9 cellular contexts compared by ENCODE assay signal in the genomic region with DNA sequence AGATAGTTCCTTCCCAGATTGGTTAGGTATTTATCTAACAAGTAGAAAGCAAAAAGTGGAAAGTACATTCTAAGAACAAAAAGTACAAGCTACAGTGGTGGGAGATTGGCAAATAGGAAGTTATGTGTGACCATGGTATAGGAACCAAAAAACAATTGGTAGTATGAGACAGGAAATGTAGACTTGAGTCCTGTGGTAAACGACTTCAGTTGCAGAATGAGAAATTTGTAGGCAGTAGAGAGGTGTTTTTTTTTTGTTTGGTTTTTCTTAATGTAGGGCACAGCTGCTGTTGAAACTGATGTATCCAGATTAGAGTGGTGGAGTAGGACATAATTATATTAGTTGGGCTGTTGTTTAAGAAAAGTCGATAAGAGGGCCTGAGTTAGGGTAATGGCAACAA.
DNase-seq lines count a peak whose midpoint lies in the region; ATAC-seq and TF ChIP-seq lines count a peak whose summit lies in the region.
"Had no signal": no experiment of that assay in that cellular context is flagged by ENCODE, and none has a peak within 500 bp of the region (broad histone marks: within the 10 kb centered on the region; RNA-seq: fewer than 3 reads in every experiment).

No MANE protein-coding gene starts in this region.

- H3K4me2 ChIP-seq in hepatocyte = no peak overlapping the region

- no peaks in the 10 kb centered on the region for H3K9me3 ChIP-seq in hepatocyte (ENCODE audit: low read depth)

- TF ChIP-seq CTCF in hepatocyte (IDR thresholded peaks at IDR 0.05; ENCODE audit: poor library complexity) = no peak

- POLR2A ChIA-PET in T-cell (lab: Charles Lee) = interaction anchor here in 1 of 2 donors (0.7 kb wide), 2 partner anchors 35 to 73 kb away, joined by 3 to 10 read pairs; partner anchors contain the start of gene RASA1

- no peaks in the 10 kb centered on the region for H3K36me3 ChIP-seq in hepatocyte (replicated peaks; ENCODE audit: insufficient read depth, low read depth)

- no peak overlapping the region for H3K4me3 ChIP-seq in hepatocyte
- H3K4me3 ChIP-seq: heart left ventricle had no signal

- 94% methylated on average over 2 of the region's 2 CpGs for WGBS in hepatocyte (ENCODE audit: low lambda C conversion rate, missing lambda C conversion rate)

- no peaks in the 10 kb centered on the region for H3K27me3 ChIP-seq in hepatocyte
- H3K27me3 ChIP-seq: heart left ventricle had no signal

- peaks cover 6% of the 10 kb centered on the region for H3K9me3 Mint-ChIP-seq in activated CD8-positive, alpha-beta memory T cell treated with anti-CD3 and anti-CD28 coated beads, Interleukin-2, amount 10 ng/mL, durations not matched to agents 7 days and 5 days (ENCODE audit: low read depth)
- peaks cover 0 to 4% (median 0%) of the 10 kb centered on the region in 3 donors for H3K9me3 Mint-ChIP-seq in T-cell
- peaks cover 3 to 11% of the 10 kb centered on the region in 2 donors for H3K9me3 Mint-ChIP-seq in stimulated activated naive B cell treated with anti-CD40 and anti-IgM and Interleukin-4, amounts not matched to agents 10 μg/mL and 1 μg/mL and 100 μg/mL, for 72 hours

- peak overlapping the region; percentile 58 for H3K4me3 Mint-ChIP-seq in activated CD8-positive, alpha-beta memory T cell treated with anti-CD3 and anti-CD28 coated beads, Interleukin-2, amount 10 ng/mL, durations not matched to agents 7 days and 5 days
- H3K4me3 Mint-ChIP-seq in T-cell = peak overlapping the region; percentile 28 to 52 (median 50)
- peak overlapping the region; percentile 48 to 50 for H3K4me3 Mint-ChIP-seq in stimulated activated naive B cell treated with anti-CD40 and anti-IgM and Interleukin-4, amounts not matched to agents 10 μg/mL and 1 μg/mL and 100 μg/mL, for 72 hours

- CTCF ChIA-PET in activated CD8-positive, alpha-beta memory T cell treated with anti-CD3 and anti-CD28 coated beads, Interleukin-2, amount 10 ng/mL, durations not matched to agents 7 days and 5 days (lab: Charles Lee) = interaction anchor here (1.6 kb wide), 1 partner anchor 71 kb away, joined by 3 read pairs; no protein-coding TSS in a partner anchor
- CTCF ChIA-PET in T-cell (lab: Charles Lee) = no interaction called here

- no peaks in the 10 kb centered on the region for H3K27me3 Mint-ChIP-seq in activated CD8-positive, alpha-beta memory T cell treated with anti-CD3 and anti-CD28 coated beads, Interleukin-2, amount 10 ng/mL, durations not matched to agents 7 days and 5 days
- no peaks in the 10 kb centered on the region for H3K27me3 Mint-ChIP-seq in T-cell
- H3K27me3 Mint-ChIP-seq in stimulated activated naive B cell treated with anti-CD40 and anti-IgM and Interleukin-4, amounts not matched to agents 10 μg/mL and 1 μg/mL and 100 μg/mL, for 72 hours = no peaks in the 10 kb centered on the region

- ATAC-seq in activated CD8-positive, alpha-beta memory T cell treated with anti-CD3 and anti-CD28 coated beads, Interleukin-2, amount 10 ng/mL, durations not matched to agents 7 days and 5 days = peak; percentile 98
- ATAC-seq in HG02973 (IDR thresholded peaks at IDR 0.05; ENCODE audit: unreplicated experiment) (peak; percentile 100), T-cell (replicated peaks in 1 of 4) (peak; percentile 78 to 99 (median 96))
- ATAC-seq in stimulated activated naive B cell treated with anti-CD40 and anti-IgM and Interleukin-4, amounts not matched to agents 10 μg/mL and 1 μg/mL and 100 μg/mL, for 72 hours (replicated peaks) = peak; percentile 98

- H3K4me1 ChIP-seq in hepatocyte (ENCODE audit: insufficient read depth) = no peaks in the 10 kb centered on the region

- H3K79me2 ChIP-seq in hepatocyte = no peaks in the 10 kb centered on the region

- H4K20me1 ChIP-seq in hepatocyte (ENCODE audit: insufficient read depth, poor library complexity, severe bottlenecking) = no peaks in the 10 kb centered on the region

- no peak for DNase-seq in activated CD8-positive, alpha-beta memory T cell treated with anti-CD3 and anti-CD28 coated beads, Interleukin-2, amount 10 ng/mL, durations not matched to agents 7 days and 5 days
- DNase-seq in activated CD8-positive, alpha-beta memory T cell treated with anti-CD3 and anti-CD28 coated beads, Interleukin-2, amount 50 U/mL, for 4 hours = no peak
- peak in 2 of 34 experiments; percentile 0 to 5 for DNase-seq in T-cell
- DNase-seq in stimulated activated naive B cell treated with anti-CD40 and anti-IgM and Interleukin-4, amounts not matched to agents 10 μg/mL and 1 μg/mL and 100 μg/mL, for 72 hours = no peak
- DNase-seq in hepatocyte (ENCODE audit: low spot score) = no peak
- DNase-seq in NAMALWA (ENCODE audit: low spot score) = no peak
- no peak for DNase-seq in activated gamma-delta T cell (lab: John Stamatoyannopoulos, UW)
- DNase-seq: heart left ventricle had no signal

- no peak overlapping the region for H2AFZ ChIP-seq in hepatocyte

- peaks cover 58% of the 10 kb centered on the region for H3K36me3 Mint-ChIP-seq in activated CD8-positive, alpha-beta memory T cell treated with anti-CD3 and anti-CD28 coated beads, Interleukin-2, amount 10 ng/mL, durations not matched to agents 7 days and 5 days
- peaks cover 51% of the 10 kb centered on the region for H3K36me3 Mint-ChIP-seq in T-cell
- H3K36me3 Mint-ChIP-seq in stimulated activated naive B cell treated with anti-CD40 and anti-IgM and Interleukin-4, amounts not matched to agents 10 μg/mL and 1 μg/mL and 100 μg/mL, for 72 hours = peaks cover 40 to 52% of the 10 kb centered on the region in 2 donors

- H3K27ac Mint-ChIP-seq in activated CD8-positive, alpha-beta memory T cell treated with anti-CD3 and anti-CD28 coated beads, Interleukin-2, amount 10 ng/mL, durations not matched to agents 7 days and 5 days = peak overlapping the region; percentile 86
- peak overlapping the region; percentile 87 to 89 for H3K27ac Mint-ChIP-seq in T-cell
- peak overlapping the region; percentile 70 for H3K27ac Mint-ChIP-seq in stimulated activated naive B cell treated with anti-CD40 and anti-IgM and Interleukin-4, amounts not matched to agents 10 μg/mL and 1 μg/mL and 100 μg/mL, for 72 hours

- no peak overlapping the region for H3K27ac ChIP-seq in hepatocyte

- H3K4me1 Mint-ChIP-seq in activated CD8-positive, alpha-beta memory T cell treated with anti-CD3 and anti-CD28 coated beads, Interleukin-2, amount 10 ng/mL, durations not matched to agents 7 days and 5 days = peaks cover 20% of the 10 kb centered on the region
- H3K4me1 Mint-ChIP-seq in T-cell = peaks cover 26 to 29% (median 28%) of the 10 kb centered on the region in 3 donors
- H3K4me1 Mint-ChIP-seq in stimulated activated naive B cell treated with anti-CD40 and anti-IgM and Interleukin-4, amounts not matched to agents 10 μg/mL and 1 μg/mL and 100 μg/mL, for 72 hours = peaks cover 6 to 13% of the 10 kb centered on the region in 2 donors

- no peaks in the 10 kb centered on the region for H3K9me2 ChIP-seq in hepatocyte (replicated peaks; ENCODE audit: insufficient read depth)
